ENCODE assay signal across 8 cellular contexts in the genomic region with DNA sequence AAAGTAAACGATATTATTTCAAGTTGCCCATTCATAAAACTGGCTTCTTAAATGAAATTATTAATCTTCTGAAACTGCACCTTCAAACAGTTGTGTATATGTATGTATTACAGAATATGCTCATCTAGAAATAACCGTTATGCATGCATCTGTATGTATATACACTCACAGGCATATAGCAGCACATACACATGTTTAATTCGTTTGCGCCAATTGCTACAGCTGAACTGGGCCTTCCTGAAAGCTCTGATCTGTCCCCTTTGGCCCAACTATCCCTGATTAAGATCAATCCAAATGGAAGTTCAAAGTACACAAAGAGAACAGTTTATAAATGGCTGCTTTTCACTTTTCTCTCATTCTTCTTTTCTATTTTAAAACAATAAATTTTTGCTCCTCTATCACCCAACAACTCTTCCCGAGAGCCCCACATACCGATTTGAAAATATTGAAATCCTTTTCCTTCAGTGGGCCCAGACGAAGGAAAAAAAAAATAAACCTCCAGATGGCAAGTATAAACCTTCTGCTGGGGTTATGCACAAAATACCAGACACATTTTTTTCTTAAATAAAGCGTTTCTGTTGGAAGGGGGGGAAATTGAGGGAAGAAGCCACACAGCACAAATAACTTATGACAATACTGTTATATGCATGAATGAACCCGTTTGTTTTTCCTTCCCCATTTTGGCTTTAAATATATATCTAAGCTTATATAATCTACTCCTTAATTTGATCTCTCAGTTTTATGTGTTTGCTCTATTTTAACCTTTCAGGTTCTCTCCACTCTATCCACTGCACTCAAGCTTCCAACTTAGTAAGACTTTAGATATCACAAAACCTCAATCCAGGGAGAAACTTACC.
DNase-seq lines count a peak whose midpoint lies in the region; ATAC-seq, FAIRE-seq and TF ChIP-seq lines count a peak whose summit lies in the region.

No MANE protein-coding gene starts in this region.

- peak overlapping the region; percentile 75 for H3K4me3 Mint-ChIP-seq in progenitor cell of endocrine pancreas (ENCODE audit: low read depth)

- ATAC-seq in HG03196 (IDR thresholded peaks at IDR 0.05; ENCODE audit: unreplicated experiment): no peak

- DNase-seq in DMS 273 (lab: John Stamatoyannopoulos, UW; ENCODE audit: unreplicated experiment): peak; percentile 60
- peak; percentile 24 for DNase-seq in NCI-H2107 (lab: John Stamatoyannopoulos, UW)
- no peak for DNase-seq in dorsolateral prefrontal cortex
- no peak for DNase-seq in progenitor cell of endocrine pancreas (ENCODE audit: low spot score, unreplicated experiment)
- no peak for DNase-seq in stimulated activated CD4-positive, alpha-beta T cell treated with anti-CD3 and anti-CD28 coated beads, Interleukin-12 subunit alpha, Interleukin-12 subunit beta, amount 100 ng/mL, for 4 hours
- DNase-seq in D721Med (ENCODE audit: insufficient read length, low spot score): no peak
- DNase-seq in RWPE1 (ENCODE audit: low spot score): no peak

- peak overlapping the region; percentile 88 to 100 (median 99) for H3K27ac ChIP-seq in dorsolateral prefrontal cortex
- H3K27ac ChIP-seq in RWPE1: no peak overlapping the region

- CTCF ChIA-PET in RWPE1 (lab: Yijun Ruan, JAX): no interaction called here

- peak overlapping the region; percentile 47 to 86 (median 75) for H3K4me3 ChIP-seq in dorsolateral prefrontal cortex

- FAIRE-seq in D721Med (lab: Jason Lieb, UNC): no peak

- H3K4me1 Mint-ChIP-seq in progenitor cell of endocrine pancreas (ENCODE audit: low read depth): peaks cover 17% of the 10 kb centered on the region

- intact Hi-C loops in dorsolateral prefrontal cortex (cut with DNase I): loop anchor here (2.0 to 10.0 kb wide), 5 partner anchors 18 to 462 kb away; a partner anchor contains a TSS

- no peak for TF ChIP-seq CTCF in dorsolateral prefrontal cortex (IDR thresholded peaks at IDR 0.05 in 54 of 56, conservative IDR thresholded peaks at IDR 0.05 in 2 of 56; ENCODE audit: low read depth in 1 of 56, partially characterized antibody in 56 of 56)
- no peak for TF ChIP-seq CTCF in progenitor cell of endocrine pancreas (IDR thresholded peaks at IDR 0.05; ENCODE audit: unreplicated experiment)
- no peak for TF ChIP-seq CTCF in D721Med (IDR thresholded peaks at IDR 0.05; ENCODE audit: insufficient read depth, missing control alignments)
- no peak for TF ChIP-seq CTCF in RWPE1 (conservative IDR thresholded peaks at IDR 0.05; ENCODE audit: low read depth)

- POLR2A ChIA-PET in RWPE1 (lab: Yijun Ruan, JAX; ENCODE audit: low non-redundant PET): interaction anchor here (0.7 kb wide), 1 partner anchor 690 kb away, joined by 3 read pairs; no protein-coding TSS in a partner anchor

- no peak overlapping the region for H3K27ac Mint-ChIP-seq in progenitor cell of endocrine pancreas

- no peaks in the 10 kb centered on the region for H3K27me3 ChIP-seq in dorsolateral prefrontal cortex

- H3K9me3 Mint-ChIP-seq in progenitor cell of endocrine pancreas (ENCODE audit: low read depth): no peaks in the 10 kb centered on the region

- no peaks in the 10 kb centered on the region for H3K36me3 Mint-ChIP-seq in progenitor cell of endocrine pancreas (ENCODE audit: insufficient read depth)

- H3K27me3 Mint-ChIP-seq in progenitor cell of endocrine pancreas: peaks cover 73% of the 10 kb centered on the region

Comparison
In these comparisons a context has a peak if more than half of its experiments do, and no peak if none do; other contexts are left out.
1. DNase-seq: peak in DMS 273 (single experiment) and NCI-H2107 (single experiment); none in dorsolateral prefrontal cortex (0 of 10), progenitor cell of endocrine pancreas (single experiment), stimulated activated CD4-positive, alpha-beta T cell treated with anti-CD3 and anti-CD28 coated beads, Interleukin-12 subunit alpha, Interleukin-12 subunit beta, amount 100 ng/mL, for 4 hours (single experiment), D721Med (single experiment) and RWPE1 (single experiment).